In the genomic region with DNA sequence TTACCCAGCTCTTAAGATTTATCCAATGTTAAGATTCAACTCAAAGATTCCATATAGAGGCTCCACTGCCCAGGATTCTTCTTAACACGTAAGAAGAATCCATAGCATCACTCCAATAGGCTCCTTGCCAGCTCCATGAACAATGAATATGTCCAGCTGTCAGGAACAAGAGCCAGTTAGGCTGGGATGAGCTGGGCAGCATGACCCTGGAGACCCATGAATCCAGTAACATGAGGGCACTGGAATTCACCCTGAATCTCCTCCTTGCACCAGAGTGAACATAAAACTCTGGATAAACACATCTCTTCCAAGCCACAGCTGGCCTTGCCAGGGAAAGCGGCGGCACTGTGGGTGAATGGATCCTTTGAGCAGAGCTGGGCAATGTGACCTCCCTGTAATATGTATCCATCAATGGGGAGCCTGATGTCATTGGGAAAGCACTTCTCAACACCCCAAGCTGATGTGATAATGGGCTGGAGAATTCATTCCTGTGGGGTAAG, we compare ENCODE assay signal across 1 cellular context.
TF ChIP-seq lines count a peak whose summit lies in the region.

No MANE protein-coding gene starts in this region.

TF ChIP-seq in IMR-90, 13 proteins besides CTCF, POLR2A, EP300 and RAD21 (continued from another document):
- TF ChIP-seq CEBPB (IDR thresholded peaks at IDR 0.05; ENCODE audit: low read depth, low read length) (no peak), MAZ (IDR thresholded peaks at IDR 0.05; ENCODE audit: borderline replicate concordance, low read depth, low read length) (no peak), SMC3 (IDR thresholded peaks at IDR 0.05; ENCODE audit: low read depth, low read length) (no peak)
- TF ChIP-seq, protein P1, sequence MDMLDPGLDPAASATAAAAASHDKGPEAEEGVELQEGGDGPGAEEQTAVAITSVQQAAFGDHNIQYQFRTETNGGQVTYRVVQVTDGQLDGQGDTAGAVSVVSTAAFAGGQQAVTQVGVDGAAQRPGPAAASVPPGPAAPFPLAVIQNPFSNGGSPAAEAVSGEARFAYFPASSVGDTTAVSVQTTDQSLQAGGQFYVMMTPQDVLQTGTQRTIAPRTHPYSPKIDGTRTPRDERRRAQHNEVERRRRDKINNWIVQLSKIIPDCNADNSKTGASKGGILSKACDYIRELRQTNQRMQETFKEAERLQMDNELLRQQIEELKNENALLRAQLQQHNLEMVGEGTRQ (IDR thresholded peaks at IDR 0.05; ENCODE audit: low read depth, low read length), result no peak
